In the genomic region with DNA sequence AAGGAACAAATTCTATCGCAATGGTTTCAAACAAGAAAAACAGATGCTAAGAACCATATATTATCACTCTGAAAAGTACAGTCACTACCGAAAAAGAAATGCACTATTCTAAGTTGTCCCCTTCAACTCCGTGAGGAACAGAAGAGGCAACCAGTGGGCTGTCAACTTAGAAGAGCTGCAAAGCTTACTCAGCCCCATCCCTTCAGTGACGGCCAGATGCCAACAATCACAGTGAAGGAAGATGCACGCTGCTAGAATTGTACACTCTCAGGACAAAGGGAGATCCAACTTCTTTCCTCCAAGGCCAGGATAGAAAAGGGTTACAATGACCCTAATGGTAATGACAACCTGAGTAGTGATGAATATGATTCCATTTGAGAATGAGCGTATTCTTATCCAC, we compare ENCODE assay signal across 24 cellular contexts.
"Had no signal": no experiment of that assay in that cellular context is flagged by ENCODE, and none has a peak within 500 bp of the region (broad histone marks: within the 10 kb centered on the region; RNA-seq: fewer than 3 reads in every experiment).

No MANE protein-coding gene starts in this region.

- DNase-seq: heart right ventricle; islet precursor cell; lower lobe of right lung; mammary epithelial cell; naive thymus-derived CD8-positive, alpha-beta T cell; nephron progenitor cell; nucleus accumbens; pancreas; psoas muscle; right lobe of liver; stimulated activated CD4-positive, alpha-beta T cell treated with anti-CD3 and anti-CD28 coated beads, Interleukin-1b, Interleukin-23, amount 100 ng/mL, for 48 hours; stimulated activated CD4-positive, alpha-beta T cell treated with anti-CD3 and anti-CD28 coated beads, Interleukin-2, amount 100 ng/mL, for 48 hours; stimulated activated CD4-positive, alpha-beta T cell treated with anti-CD3 and anti-CD28 coated beads, Interleukin-4, amount 100 ng/mL, for 4 hours; stimulated activated CD8-positive, alpha-beta memory T cell treated with anti-CD3 and anti-CD28 coated beads, Interleukin-4, amount 100 ng/mL, for 48 hours; stimulated activated naive CD4-positive, alpha-beta T cell treated with Interleukin-2 at 50 U/mL for 16 hours; stomach; uterus had no signal

- H2AFZ ChIP-seq: hepatocyte had no signal

- H3K27ac Mint-ChIP-seq: naive thymus-derived CD8-positive, alpha-beta T cell; stimulated activated memory B cell treated with anti-CD40 and anti-IgM and Interleukin-4, amounts not matched to agents 10 μg/mL and 1 μg/mL and 100 μg/mL, for 72 hours; type B pancreatic cell had no signal

- H3K36me3 ChIP-seq: uterus had no signal

- H3K4me1 ChIP-seq: lower lobe of right lung, pancreas, psoas muscle, right lobe of liver, suprapubic skin, tibial nerve, uterus had no signal

- H3K4me3 Mint-ChIP-seq: naive thymus-derived CD8-positive, alpha-beta T cell; nephron progenitor cell; stimulated activated memory B cell treated with anti-CD40 and anti-IgM and Interleukin-4, amounts not matched to agents 10 μg/mL and 1 μg/mL and 100 μg/mL, for 72 hours; type B pancreatic cell had no signal

- H3K9me3 Mint-ChIP-seq: naive thymus-derived CD8-positive, alpha-beta T cell; nephron progenitor cell; stimulated activated memory B cell treated with anti-CD40 and anti-IgM and Interleukin-4, amounts not matched to agents 10 μg/mL and 1 μg/mL and 100 μg/mL, for 72 hours; type B pancreatic cell had no signal

- H3K4me3 ChIP-seq: heart right ventricle, hepatocyte, lower lobe of right lung, pancreas, psoas muscle, right lobe of liver, smooth muscle cell, stomach, suprapubic skin, thoracic aorta, tibial nerve, uterus had no signal

- H3K9me3 ChIP-seq: heart right ventricle, lower lobe of right lung, pancreas, psoas muscle, right lobe of liver, stomach, suprapubic skin, thoracic aorta, tibial nerve, uterus had no signal

- H3K4me2 ChIP-seq: hepatocyte, smooth muscle cell had no signal

- H3K27ac ChIP-seq: hepatocyte, lower lobe of right lung, pancreas, psoas muscle, right lobe of liver, suprapubic skin, thoracic aorta, tibial nerve, uterus had no signal

- H3K27me3 ChIP-seq: heart right ventricle, hepatocyte, pancreas, right lobe of liver, stomach, suprapubic skin, tibial nerve, uterus had no signal

- H3K27me3 Mint-ChIP-seq: naive thymus-derived CD8-positive, alpha-beta T cell; stimulated activated memory B cell treated with anti-CD40 and anti-IgM and Interleukin-4, amounts not matched to agents 10 μg/mL and 1 μg/mL and 100 μg/mL, for 72 hours; type B pancreatic cell had no signal

- ATAC-seq: naive thymus-derived CD8-positive, alpha-beta T cell; pancreas; psoas muscle; right lobe of liver; stimulated activated memory B cell treated with anti-CD40 and anti-IgM and Interleukin-4, amounts not matched to agents 10 μg/mL and 1 μg/mL and 100 μg/mL, for 72 hours had no signal
